17 cellular contexts compared by ENCODE assay signal in the genomic region with DNA sequence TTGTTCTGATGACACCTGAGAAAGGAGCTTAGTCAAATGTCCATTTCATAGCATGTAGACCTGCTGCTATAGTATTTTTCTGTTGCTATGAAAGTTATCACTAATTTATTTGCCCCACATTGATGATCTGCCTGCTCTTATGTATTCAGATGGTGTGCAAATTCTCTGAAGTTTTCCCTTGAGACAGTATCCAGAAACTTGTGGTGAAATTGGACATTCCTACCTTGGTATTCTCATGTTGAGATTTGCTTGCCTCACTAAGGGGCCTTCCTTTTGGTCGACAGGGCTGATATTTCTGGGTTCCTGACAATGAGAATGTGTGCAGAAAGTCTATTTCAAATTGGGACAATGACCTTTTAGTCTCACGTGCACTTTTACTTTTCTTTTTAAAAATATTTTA.
"Had no signal": no experiment of that assay in that cellular context is flagged by ENCODE, and none has a peak within 500 bp of the region (broad histone marks: within the 10 kb centered on the region; RNA-seq: fewer than 3 reads in every experiment).

No MANE protein-coding gene starts in this region.

- H3K36me3 ChIP-seq: brain microvascular endothelial cell, left ventricle myocardium inferior, thyroid gland had no signal

- H3K4me3 ChIP-seq: left ventricle myocardium inferior, thyroid gland had no signal

- H3K4me1 ChIP-seq: left ventricle myocardium inferior, thyroid gland had no signal

- H3K27ac ChIP-seq: brain microvascular endothelial cell, left ventricle myocardium inferior, thyroid gland had no signal

- DNase-seq: activated CD4-positive, alpha-beta memory T cell treated with anti-CD3 and anti-CD28 coated beads for 36 hours; activated CD4-positive, alpha-beta T cell treated with anti-CD3 and anti-CD28 coated beads for 4 hours; activated CD8-positive, alpha-beta memory T cell treated with anti-CD3 and anti-CD28 coated beads, Interleukin-2, amount 10 ng/mL, durations not matched to agents 7 days and 5 days; activated naive CD4-positive, alpha-beta T cell treated with Interleukin-2 at 50 U/mL for 16 hours; activated naive CD8-positive, alpha-beta T cell treated with anti-CD3 and anti-CD28 coated beads, Interleukin-2, amount 10 ng/mL, durations not matched to agents 7 days and 5 days; activated T-cell treated with anti-CD3 and anti-CD28 coated beads, Interleukin-2, amount 50 U/mL, for 24 hours; anterior cingulate cortex; cerebellar nuclear complex; effector memory CD8-positive, alpha-beta T cell; head of caudate nucleus; left ventricle myocardium inferior; occipital lobe; retina; stimulated activated CD4-positive, alpha-beta T cell treated with anti-CD3 and anti-CD28 coated beads, Interleukin-2, amount 100 ng/mL, for 24 hours; stimulated activated naive CD4-positive, alpha-beta T cell treated with Interleukin-2 at 50 U/mL for 16 hours; thyroid gland had no signal

- H3K27me3 ChIP-seq: brain microvascular endothelial cell, thyroid gland had no signal

- H3K9me3 ChIP-seq: thyroid gland had no signal

- ATAC-seq: activated CD8-positive, alpha-beta memory T cell treated with anti-CD3 and anti-CD28 coated beads, Interleukin-2, amount 10 ng/mL, durations not matched to agents 7 days and 5 days; effector memory CD8-positive, alpha-beta T cell had no signal
